1 cellular context compared by ENCODE assay signal in the genomic region with DNA sequence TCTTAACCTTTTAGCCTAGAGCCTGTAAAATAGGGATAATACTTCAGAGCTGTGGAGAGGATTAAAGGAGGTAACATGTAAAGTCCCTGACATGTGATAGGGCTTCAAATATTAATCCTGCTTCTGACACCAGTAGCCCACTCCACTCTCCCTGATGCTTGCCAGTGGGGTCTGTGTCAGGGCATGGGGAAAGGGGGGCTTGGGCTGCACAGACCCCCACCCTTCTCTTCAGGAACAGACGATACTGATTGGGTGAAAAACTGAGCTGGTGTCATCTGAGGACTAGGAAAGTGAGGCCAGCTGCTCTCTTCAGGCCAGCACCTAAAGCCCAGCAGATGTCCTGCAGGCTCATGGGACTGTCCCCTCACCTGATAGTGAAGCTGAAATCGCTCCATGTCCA.
TF ChIP-seq lines count a peak whose summit lies in the region.

No MANE protein-coding gene starts in this region.

TF ChIP-seq in IMR-90, 13 proteins besides CTCF, POLR2A, EP300 and RAD21:
- no peak for TF ChIP-seq MAZ (IDR thresholded peaks at IDR 0.05; ENCODE audit: borderline replicate concordance, low read depth, low read length)
- TF ChIP-seq RFX5 (IDR thresholded peaks at IDR 0.05; ENCODE audit: low read depth, low read length), result no peak
- TF ChIP-seq BHLHE40 (IDR thresholded peaks at IDR 0.05; ENCODE audit: low read depth, low read length), result no peak
- no peak for TF ChIP-seq CHD1 (IDR thresholded peaks at IDR 0.05; ENCODE audit: low read depth, low read length)
- no peak for TF ChIP-seq CEBPB (IDR thresholded peaks at IDR 0.05; ENCODE audit: low read depth, low read length)
- TF ChIP-seq, protein P1, sequence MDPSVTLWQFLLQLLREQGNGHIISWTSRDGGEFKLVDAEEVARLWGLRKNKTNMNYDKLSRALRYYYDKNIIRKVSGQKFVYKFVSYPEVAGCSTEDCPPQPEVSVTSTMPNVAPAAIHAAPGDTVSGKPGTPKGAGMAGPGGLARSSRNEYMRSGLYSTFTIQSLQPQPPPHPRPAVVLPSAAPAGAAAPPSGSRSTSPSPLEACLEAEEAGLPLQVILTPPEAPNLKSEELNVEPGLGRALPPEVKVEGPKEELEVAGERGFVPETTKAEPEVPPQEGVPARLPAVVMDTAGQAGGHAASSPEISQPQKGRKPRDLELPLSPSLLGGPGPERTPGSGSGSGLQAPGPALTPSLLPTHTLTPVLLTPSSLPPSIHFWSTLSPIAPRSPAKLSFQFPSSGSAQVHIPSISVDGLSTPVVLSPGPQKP (IDR thresholded peaks at IDR 0.05; ENCODE audit: borderline replicate concordance, low read depth, low read length), result no peak
- TF ChIP-seq SMC3 (IDR thresholded peaks at IDR 0.05; ENCODE audit: low read depth, low read length), result no peak
- TF ChIP-seq, protein P2, sequence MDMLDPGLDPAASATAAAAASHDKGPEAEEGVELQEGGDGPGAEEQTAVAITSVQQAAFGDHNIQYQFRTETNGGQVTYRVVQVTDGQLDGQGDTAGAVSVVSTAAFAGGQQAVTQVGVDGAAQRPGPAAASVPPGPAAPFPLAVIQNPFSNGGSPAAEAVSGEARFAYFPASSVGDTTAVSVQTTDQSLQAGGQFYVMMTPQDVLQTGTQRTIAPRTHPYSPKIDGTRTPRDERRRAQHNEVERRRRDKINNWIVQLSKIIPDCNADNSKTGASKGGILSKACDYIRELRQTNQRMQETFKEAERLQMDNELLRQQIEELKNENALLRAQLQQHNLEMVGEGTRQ (IDR thresholded peaks at IDR 0.05; ENCODE audit: low read depth, low read length), result no peak
- no peak for TF ChIP-seq RCOR1 (IDR thresholded peaks at IDR 0.05; ENCODE audit: insufficient replicate concordance, low read length)
- no peak for TF ChIP-seq MAFK (IDR thresholded peaks at IDR 0.05; ENCODE audit: low read depth, low read length)
